In the genomic region with DNA sequence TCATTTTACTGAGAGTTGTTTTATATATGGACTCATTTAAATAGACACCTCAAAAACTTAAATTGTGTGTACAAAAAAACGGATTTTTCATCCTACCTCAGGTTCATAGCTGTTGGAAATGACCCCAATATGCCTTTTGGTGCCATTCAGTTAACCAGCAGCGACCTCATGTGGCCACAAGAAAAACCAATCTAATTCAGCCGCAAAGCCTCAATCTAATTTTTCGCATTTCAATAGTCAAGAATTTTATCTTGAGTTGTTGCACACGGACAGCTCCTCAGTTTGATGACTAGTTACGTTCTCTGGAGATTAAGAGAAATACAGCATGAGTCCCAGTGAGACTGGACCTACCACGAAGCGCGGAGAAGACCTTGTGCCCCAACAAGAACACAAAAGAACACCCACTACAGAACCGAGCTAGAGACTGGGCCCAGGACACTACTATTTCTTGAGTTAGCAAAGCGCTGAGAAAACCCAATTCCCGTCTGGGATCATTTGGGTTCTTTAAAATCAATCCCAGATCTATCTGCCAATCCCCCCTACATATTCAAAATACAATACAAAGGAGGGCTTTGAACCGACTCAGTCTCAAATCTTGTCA, we compare ENCODE assay signal across 1 cellular context.
TF ChIP-seq lines count a peak whose summit lies in the region.

No MANE protein-coding gene starts in this region.

TF ChIP-seq in HepG2, 621 proteins besides CTCF, POLR2A, EP300 and RAD21 (continued from another document):
- TF ChIP-seq, protein P1, sequence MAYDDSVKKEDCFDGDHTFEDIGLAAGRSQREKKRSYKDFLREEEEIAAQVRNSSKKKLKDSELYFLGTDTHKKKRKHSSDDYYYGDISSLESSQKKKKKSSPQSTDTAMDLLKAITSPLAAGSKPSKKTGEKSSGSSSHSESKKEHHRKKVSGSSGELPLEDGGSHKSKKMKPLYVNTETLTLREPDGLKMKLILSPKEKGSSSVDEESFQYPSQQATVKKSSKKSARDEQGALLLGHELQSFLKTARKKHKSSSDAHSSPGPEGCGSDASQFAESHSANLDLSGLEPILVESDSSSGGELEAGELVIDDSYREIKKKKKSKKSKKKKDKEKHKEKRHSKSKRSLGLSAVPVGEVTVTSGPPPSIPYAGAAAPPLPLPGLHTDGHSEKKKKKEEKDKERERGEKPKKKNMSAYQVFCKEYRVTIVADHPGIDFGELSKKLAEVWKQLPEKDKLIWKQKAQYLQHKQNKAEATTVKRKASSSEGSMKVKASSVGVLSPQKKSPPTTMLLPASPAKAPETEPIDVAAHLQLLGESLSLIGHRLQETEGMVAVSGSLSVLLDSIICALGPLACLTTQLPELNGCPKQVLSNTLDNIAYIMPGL (CRISPR knock-in tag; IDR thresholded peaks at IDR 0.05; ENCODE audit: borderline replicate concordance in 1 of 2, low read depth in 1 of 2), result peak in 1 of 2 experiments; percentile 29; a peak in 1 of 4 replicates
- no peak for TF ChIP-seq HMG20A (CRISPR knock-in tag; IDR thresholded peaks at IDR 0.05; ENCODE audit: borderline replicate concordance)
- TF ChIP-seq ZNF431 (CRISPR knock-in tag; IDR thresholded peaks at IDR 0.05; ENCODE audit: borderline replicate concordance, low read depth), result no peak
- no peak for TF ChIP-seq ZNF331 (CRISPR knock-in tag; IDR thresholded peaks at IDR 0.05)
- TF ChIP-seq, protein P2, sequence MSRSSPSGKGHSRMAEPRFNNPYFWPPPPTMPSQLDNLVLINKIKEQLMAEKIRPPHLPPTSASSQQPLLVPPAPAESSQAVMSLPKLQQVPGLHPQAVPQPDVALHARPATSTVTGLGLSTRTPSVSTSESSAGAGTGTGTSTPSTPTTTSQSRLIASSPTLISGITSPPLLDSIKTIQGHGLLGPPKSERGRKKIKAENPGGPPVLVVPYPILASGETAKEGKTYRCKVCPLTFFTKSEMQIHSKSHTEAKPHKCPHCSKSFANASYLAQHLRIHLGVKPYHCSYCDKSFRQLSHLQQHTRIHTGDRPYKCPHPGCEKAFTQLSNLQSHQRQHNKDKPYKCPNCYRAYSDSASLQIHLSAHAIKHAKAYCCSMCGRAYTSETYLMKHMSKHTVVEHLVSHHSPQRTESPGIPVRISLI (CRISPR knock-in tag; IDR thresholded peaks at IDR 0.05; ENCODE audit: borderline replicate concordance), result no peak
- 0 out of 2 replicates have a peak, but pooled peaks have one; percentile 19 for TF ChIP-seq MXD4 (CRISPR knock-in tag; IDR thresholded peaks at IDR 0.05)
- TF ChIP-seq, protein P3, sequence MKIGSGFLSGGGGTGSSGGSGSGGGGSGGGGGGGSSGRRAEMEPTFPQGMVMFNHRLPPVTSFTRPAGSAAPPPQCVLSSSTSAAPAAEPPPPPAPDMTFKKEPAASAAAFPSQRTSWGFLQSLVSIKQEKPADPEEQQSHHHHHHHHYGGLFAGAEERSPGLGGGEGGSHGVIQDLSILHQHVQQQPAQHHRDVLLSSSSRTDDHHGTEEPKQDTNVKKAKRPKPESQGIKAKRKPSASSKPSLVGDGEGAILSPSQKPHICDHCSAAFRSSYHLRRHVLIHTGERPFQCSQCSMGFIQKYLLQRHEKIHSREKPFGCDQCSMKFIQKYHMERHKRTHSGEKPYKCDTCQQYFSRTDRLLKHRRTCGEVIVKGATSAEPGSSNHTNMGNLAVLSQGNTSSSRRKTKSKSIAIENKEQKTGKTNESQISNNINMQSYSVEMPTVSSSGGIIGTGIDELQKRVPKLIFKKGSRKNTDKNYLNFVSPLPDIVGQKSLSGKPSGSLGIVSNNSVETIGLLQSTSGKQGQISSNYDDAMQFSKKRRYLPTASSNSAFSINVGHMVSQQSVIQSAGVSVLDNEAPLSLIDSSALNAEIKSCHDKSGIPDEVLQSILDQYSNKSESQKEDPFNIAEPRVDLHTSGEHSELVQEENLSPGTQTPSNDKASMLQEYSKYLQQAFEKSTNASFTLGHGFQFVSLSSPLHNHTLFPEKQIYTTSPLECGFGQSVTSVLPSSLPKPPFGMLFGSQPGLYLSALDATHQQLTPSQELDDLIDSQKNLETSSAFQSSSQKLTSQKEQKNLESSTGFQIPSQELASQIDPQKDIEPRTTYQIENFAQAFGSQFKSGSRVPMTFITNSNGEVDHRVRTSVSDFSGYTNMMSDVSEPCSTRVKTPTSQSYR (CRISPR knock-in tag; IDR thresholded peaks at IDR 0.05; ENCODE audit: borderline replicate concordance), result no peak
- TF ChIP-seq SNRNP70 (IDR thresholded peaks at IDR 0.05; ENCODE audit: low read depth, low read length), result no peak
- peak; percentile 8; the same call in 1 of the 2 replicates for TF ChIP-seq FOSL2 (CRISPR knock-in tag; IDR thresholded peaks at IDR 0.05)
- TF ChIP-seq ZNF446 (CRISPR knock-in tag; IDR thresholded peaks at IDR 0.05), result no peak
- no peak for TF ChIP-seq GTF3A (CRISPR knock-in tag; conservative IDR thresholded peaks at IDR 0.05)
- 0 out of 2 replicates have a peak, but pooled peaks have one; percentile 32 for TF ChIP-seq KDM5A (IDR thresholded peaks at IDR 0.05; ENCODE audit: borderline replicate concordance, low read length)
- 0 out of 2 replicates have a peak, but pooled peaks have one; percentile 31 for TF ChIP-seq SP140L (CRISPR knock-in tag; IDR thresholded peaks at IDR 0.05; ENCODE audit: borderline replicate concordance)
- TF ChIP-seq, protein P4, sequence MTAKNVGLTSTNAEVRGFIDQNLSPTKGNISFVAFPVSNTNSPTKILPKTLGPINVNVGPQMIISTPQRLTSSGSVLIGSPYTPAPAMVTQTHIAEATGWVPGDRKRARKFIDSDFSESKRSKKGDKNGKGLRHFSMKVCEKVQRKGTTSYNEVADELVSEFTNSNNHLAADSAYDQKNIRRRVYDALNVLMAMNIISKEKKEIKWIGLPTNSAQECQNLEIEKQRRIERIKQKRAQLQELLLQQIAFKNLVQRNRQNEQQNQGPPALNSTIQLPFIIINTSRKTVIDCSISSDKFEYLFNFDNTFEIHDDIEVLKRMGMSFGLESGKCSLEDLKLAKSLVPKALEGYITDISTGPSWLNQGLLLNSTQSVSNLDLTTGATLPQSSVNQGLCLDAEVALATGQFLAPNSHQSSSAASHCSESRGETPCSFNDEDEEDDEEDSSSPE (CRISPR knock-in tag; IDR thresholded peaks at IDR 0.05), result no peak
- TF ChIP-seq, protein P5, sequence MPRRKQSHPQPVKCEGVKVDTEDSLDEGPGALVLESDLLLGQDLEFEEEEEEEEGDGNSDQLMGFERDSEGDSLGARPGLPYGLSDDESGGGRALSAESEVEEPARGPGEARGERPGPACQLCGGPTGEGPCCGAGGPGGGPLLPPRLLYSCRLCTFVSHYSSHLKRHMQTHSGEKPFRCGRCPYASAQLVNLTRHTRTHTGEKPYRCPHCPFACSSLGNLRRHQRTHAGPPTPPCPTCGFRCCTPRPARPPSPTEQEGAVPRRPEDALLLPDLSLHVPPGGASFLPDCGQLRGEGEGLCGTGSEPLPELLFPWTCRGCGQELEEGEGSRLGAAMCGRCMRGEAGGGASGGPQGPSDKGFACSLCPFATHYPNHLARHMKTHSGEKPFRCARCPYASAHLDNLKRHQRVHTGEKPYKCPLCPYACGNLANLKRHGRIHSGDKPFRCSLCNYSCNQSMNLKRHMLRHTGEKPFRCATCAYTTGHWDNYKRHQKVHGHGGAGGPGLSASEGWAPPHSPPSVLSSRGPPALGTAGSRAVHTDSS (CRISPR knock-in tag; conservative IDR thresholded peaks at IDR 0.05), result no peak
- no peak for TF ChIP-seq NFIC (IDR thresholded peaks at IDR 0.05; ENCODE audit: low read length)
- TF ChIP-seq, protein P6, sequence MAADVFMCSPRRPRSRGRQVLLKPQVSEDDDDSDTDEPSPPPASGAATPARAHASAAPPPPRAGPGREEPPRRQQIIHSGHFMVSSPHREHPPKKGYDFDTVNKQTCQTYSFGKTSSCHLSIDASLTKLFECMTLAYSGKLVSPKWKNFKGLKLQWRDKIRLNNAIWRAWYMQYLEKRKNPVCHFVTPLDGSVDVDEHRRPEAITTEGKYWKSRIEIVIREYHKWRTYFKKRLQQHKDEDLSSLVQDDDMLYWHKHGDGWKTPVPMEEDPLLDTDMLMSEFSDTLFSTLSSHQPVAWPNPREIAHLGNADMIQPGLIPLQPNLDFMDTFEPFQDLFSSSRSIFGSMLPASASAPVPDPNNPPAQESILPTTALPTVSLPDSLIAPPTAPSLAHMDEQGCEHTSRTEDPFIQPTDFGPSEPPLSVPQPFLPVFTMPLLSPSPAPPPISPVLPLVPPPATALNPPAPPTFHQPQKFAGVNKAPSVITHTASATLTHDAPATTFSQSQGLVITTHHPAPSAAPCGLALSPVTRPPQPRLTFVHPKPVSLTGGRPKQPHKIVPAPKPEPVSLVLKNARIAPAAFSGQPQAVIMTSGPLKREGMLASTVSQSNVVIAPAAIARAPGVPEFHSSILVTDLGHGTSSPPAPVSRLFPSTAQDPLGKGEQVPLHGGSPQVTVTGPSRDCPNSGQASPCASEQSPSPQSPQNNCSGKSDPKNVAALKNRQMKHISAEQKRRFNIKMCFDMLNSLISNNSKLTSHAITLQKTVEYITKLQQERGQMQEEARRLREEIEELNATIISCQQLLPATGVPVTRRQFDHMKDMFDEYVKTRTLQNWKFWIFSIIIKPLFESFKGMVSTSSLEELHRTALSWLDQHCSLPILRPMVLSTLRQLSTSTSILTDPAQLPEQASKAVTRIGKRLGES (CRISPR knock-in tag; IDR thresholded peaks at IDR 0.05; ENCODE audit: borderline replicate concordance), result no peak
- TF ChIP-seq, protein P7, sequence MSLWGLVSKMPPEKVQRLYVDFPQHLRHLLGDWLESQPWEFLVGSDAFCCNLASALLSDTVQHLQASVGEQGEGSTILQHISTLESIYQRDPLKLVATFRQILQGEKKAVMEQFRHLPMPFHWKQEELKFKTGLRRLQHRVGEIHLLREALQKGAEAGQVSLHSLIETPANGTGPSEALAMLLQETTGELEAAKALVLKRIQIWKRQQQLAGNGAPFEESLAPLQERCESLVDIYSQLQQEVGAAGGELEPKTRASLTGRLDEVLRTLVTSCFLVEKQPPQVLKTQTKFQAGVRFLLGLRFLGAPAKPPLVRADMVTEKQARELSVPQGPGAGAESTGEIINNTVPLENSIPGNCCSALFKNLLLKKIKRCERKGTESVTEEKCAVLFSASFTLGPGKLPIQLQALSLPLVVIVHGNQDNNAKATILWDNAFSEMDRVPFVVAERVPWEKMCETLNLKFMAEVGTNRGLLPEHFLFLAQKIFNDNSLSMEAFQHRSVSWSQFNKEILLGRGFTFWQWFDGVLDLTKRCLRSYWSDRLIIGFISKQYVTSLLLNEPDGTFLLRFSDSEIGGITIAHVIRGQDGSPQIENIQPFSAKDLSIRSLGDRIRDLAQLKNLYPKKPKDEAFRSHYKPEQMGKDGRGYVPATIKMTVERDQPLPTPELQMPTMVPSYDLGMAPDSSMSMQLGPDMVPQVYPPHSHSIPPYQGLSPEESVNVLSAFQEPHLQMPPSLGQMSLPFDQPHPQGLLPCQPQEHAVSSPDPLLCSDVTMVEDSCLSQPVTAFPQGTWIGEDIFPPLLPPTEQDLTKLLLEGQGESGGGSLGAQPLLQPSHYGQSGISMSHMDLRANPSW (CRISPR knock-in tag; IDR thresholded peaks at IDR 0.05; ENCODE audit: borderline replicate concordance), result no peak
- TF ChIP-seq SMAD9 (CRISPR knock-in tag; IDR thresholded peaks at IDR 0.05), result no peak
